ENCODE assay signal across 22 cellular contexts in genomic region chr14:93035585-93035916, GRCh38.
A peak's percentile ranks its signal among the peaks of the same experiment; 100 is the strongest.
DNase-seq lines count a peak whose midpoint lies in the region; ATAC-seq, FAIRE-seq and TF ChIP-seq lines count a peak whose summit lies in the region.
"Had no signal": no experiment of that assay in that cellular context is flagged by ENCODE, and none has a peak within 500 bp of the region (broad histone marks: within the 10 kb centered on the region; RNA-seq: fewer than 3 reads in every experiment).

No MANE protein-coding gene starts in this region.

- intact Hi-C loops in OCI-LY7 (cut with micrococcal nuclease; ENCODE audit: unreplicated experiment): no loop called here

- H3K36me3 ChIP-seq in astrocyte (ENCODE audit: insufficient read depth, low read length) (no peaks in the 10 kb centered on the region), hepatocyte (replicated peaks; ENCODE audit: insufficient read depth, low read depth) (no peaks in the 10 kb centered on the region), subcutaneous abdominal adipose tissue (ENCODE audit: control insufficient read depth in 5 of 5, insufficient read depth in 5 of 5, low read length in 5 of 5) (peaks cover 0 to 4% (median 0%) of the 10 kb centered on the region in 5 donors), OCI-LY7 (ENCODE audit: insufficient read depth, low read length) (no peaks in the 10 kb centered on the region)
- H3K36me3 ChIP-seq: neutrophil, WERI-Rb-1 had no signal

- H3K27me3 Mint-ChIP-seq in IgD-negative memory B cell (no peaks in the 10 kb centered on the region), astrocyte (ENCODE audit: low read depth, unreplicated experiment) (peaks cover 50% of the 10 kb centered on the region)
- H3K27me3 Mint-ChIP-seq: activated CD4-positive, alpha-beta memory T cell treated with anti-CD3 and anti-CD28 coated beads for 36 hours; stimulated activated naive B cell treated with anti-CD40 and anti-IgM and Interleukin-4, amounts not matched to agents 10 μg/mL and 1 μg/mL and 100 μg/mL, for 72 hours; type B pancreatic cell had no signal

- H3K27me3 ChIP-seq in astrocyte (ENCODE audit: insufficient read depth, low read length) (no peaks in the 10 kb centered on the region), hepatocyte (no peaks in the 10 kb centered on the region), subcutaneous abdominal adipose tissue (ENCODE audit: control insufficient read depth in 5 of 5, insufficient read depth in 4 of 5, low read length in 5 of 5) (no peaks in the 10 kb centered on the region)
- H3K27me3 ChIP-seq: neutrophil had no signal

- 81% methylated on average over 5 of the region's 5 CpGs for WGBS in hepatocyte (ENCODE audit: low lambda C conversion rate, missing lambda C conversion rate)

- no peak for TF ChIP-seq CTCF in astrocyte (IDR thresholded peaks at IDR 0.05; ENCODE audit: insufficient read depth, low read depth, low read length)
- no peak for TF ChIP-seq CTCF in hepatocyte (IDR thresholded peaks at IDR 0.05; ENCODE audit: poor library complexity)
- TF ChIP-seq CTCF in OCI-LY7 (conservative IDR thresholded peaks at IDR 0.05; ENCODE audit: low read length): no peak

- H3K27ac Mint-ChIP-seq in IgD-negative memory B cell (peak overlapping the region; percentile 85 to 86 (median 86)), astrocyte (ENCODE audit: unreplicated experiment) (no peak overlapping the region)
- H3K27ac Mint-ChIP-seq: activated CD4-positive, alpha-beta memory T cell treated with anti-CD3 and anti-CD28 coated beads for 36 hours; stimulated activated naive B cell treated with anti-CD40 and anti-IgM and Interleukin-4, amounts not matched to agents 10 μg/mL and 1 μg/mL and 100 μg/mL, for 72 hours had no signal

- H3K79me2 ChIP-seq in astrocyte (ENCODE audit: insufficient read depth, low read length): no peaks in the 10 kb centered on the region
- peaks cover 63% of the 10 kb centered on the region for H3K79me2 ChIP-seq in hepatocyte
- H3K79me2 ChIP-seq in OCI-LY7 (ENCODE audit: insufficient read depth, low read depth, low read length): no peaks in the 10 kb centered on the region

- H3K36me3 Mint-ChIP-seq in IgD-negative memory B cell (peaks cover 3% of the 10 kb centered on the region), astrocyte (ENCODE audit: low read depth, unreplicated experiment) (no peaks in the 10 kb centered on the region)
- H3K36me3 Mint-ChIP-seq: activated CD4-positive, alpha-beta memory T cell treated with anti-CD3 and anti-CD28 coated beads for 36 hours; type B pancreatic cell had no signal

- no peaks in the 10 kb centered on the region for H3K9me3 ChIP-seq in astrocyte (ENCODE audit: insufficient read depth, low read depth, low read length)
- H3K9me3 ChIP-seq in hepatocyte (ENCODE audit: low read depth): no peaks in the 10 kb centered on the region
- H3K9me3 ChIP-seq in subcutaneous abdominal adipose tissue (ENCODE audit: control insufficient read depth in 5 of 5, low read length in 5 of 5): no peaks in the 10 kb centered on the region
- H3K9me3 ChIP-seq in OCI-LY7 (ENCODE audit: low read length): no peaks in the 10 kb centered on the region
- H3K9me3 ChIP-seq: neutrophil had no signal

- H3K4me3 Mint-ChIP-seq in IgD-negative memory B cell (peak overlapping the region in 2 of 4 donors; percentile 26 to 68), astrocyte (ENCODE audit: unreplicated experiment) (no peak overlapping the region)
- H3K4me3 Mint-ChIP-seq: activated CD4-positive, alpha-beta memory T cell treated with anti-CD3 and anti-CD28 coated beads for 36 hours; stimulated activated naive B cell treated with anti-CD40 and anti-IgM and Interleukin-4, amounts not matched to agents 10 μg/mL and 1 μg/mL and 100 μg/mL, for 72 hours; type B pancreatic cell had no signal

- H3K9me3 Mint-ChIP-seq in IgD-negative memory B cell: no peaks in the 10 kb centered on the region
- peaks cover 6% of the 10 kb centered on the region for H3K9me3 Mint-ChIP-seq in astrocyte (ENCODE audit: unreplicated experiment)
- H3K9me3 Mint-ChIP-seq: activated CD4-positive, alpha-beta memory T cell treated with anti-CD3 and anti-CD28 coated beads for 36 hours; stimulated activated naive B cell treated with anti-CD40 and anti-IgM and Interleukin-4, amounts not matched to agents 10 μg/mL and 1 μg/mL and 100 μg/mL, for 72 hours; type B pancreatic cell had no signal

- H3K4me1 Mint-ChIP-seq in IgD-negative memory B cell: peaks cover 45 to 52% (median 49%) of the 10 kb centered on the region in 3 donors
- peaks cover 24% of the 10 kb centered on the region for H3K4me1 Mint-ChIP-seq in astrocyte (ENCODE audit: low read depth, unreplicated experiment)

- no peak overlapping the region for H3K27ac ChIP-seq in astrocyte (ENCODE audit: low read depth, low read length)
- peak overlapping the region; percentile 89 for H3K27ac ChIP-seq in hepatocyte
- peak overlapping the region; percentile 5 for H3K27ac ChIP-seq in subcutaneous abdominal adipose tissue (ENCODE audit: low read depth, low read length)
- no peak overlapping the region for H3K27ac ChIP-seq in OCI-LY7 (ENCODE audit: low read depth, low read length, poor library complexity, severe bottlenecking)
- H3K27ac ChIP-seq: GM23248, KMS-11, neutrophil, WERI-Rb-1 had no signal

- H3K4me2 ChIP-seq in astrocyte (ENCODE audit: low read length) (peak overlapping the region; percentile 47), hepatocyte (no peak overlapping the region), OCI-LY7 (ENCODE audit: low read length) (no peak overlapping the region)
- H3K4me2 ChIP-seq: KMS-11 had no signal

- ATAC-seq in left lobe of liver: no peak
- ATAC-seq: stimulated activated naive B cell treated with anti-CD40 and anti-IgM and Interleukin-4, amounts not matched to agents 10 μg/mL and 1 μg/mL and 100 μg/mL, for 72 hours had no signal

- BruUV-seq in OCI-LY7 (replicated peaks; lab: Mats Ljungman, UMichigan): no TSS peak

- no peak overlapping the region for H2AFZ ChIP-seq in astrocyte (ENCODE audit: low read depth, low read length)
- H2AFZ ChIP-seq in hepatocyte: no peak overlapping the region
- no peak overlapping the region for H2AFZ ChIP-seq in OCI-LY7 (ENCODE audit: low read length)
- H2AFZ ChIP-seq: GM23248 had no signal

- CTCF ChIA-PET in OCI-LY7 (lab: Charles Lee; ENCODE audit: unreplicated experiment): no interaction called here

- no peak overlapping the region for H3K9ac ChIP-seq in astrocyte (ENCODE audit: low read length)
- no peak overlapping the region for H3K9ac ChIP-seq in subcutaneous abdominal adipose tissue (ENCODE audit: low read length in 5 of 5)
- H3K9ac ChIP-seq: GM23248, KMS-11 had no signal

- no peak overlapping the region for H3K4me3 ChIP-seq in astrocyte (ENCODE audit: insufficient read depth, low read depth, low read length)
- H3K4me3 ChIP-seq in hepatocyte: no peak overlapping the region
- H3K4me3 ChIP-seq in subcutaneous abdominal adipose tissue (ENCODE audit: low read depth in 1 of 5, low read length in 5 of 5): no peak overlapping the region
- no peak overlapping the region for H3K4me3 ChIP-seq in OCI-LY7 (ENCODE audit: low read depth, low read length, poor library complexity, severe bottlenecking)
- H3K4me3 ChIP-seq: GM23248 had no signal

- no peaks in the 10 kb centered on the region for H3K9me2 ChIP-seq in hepatocyte (replicated peaks; ENCODE audit: insufficient read depth)
- H3K9me2 ChIP-seq in OCI-LY7 (ENCODE audit: insufficient read depth, low read length): no peaks in the 10 kb centered on the region

- POLR2A ChIA-PET in OCI-LY7 (lab: Charles Lee): no interaction called here

- DNase-seq in astrocyte (ENCODE audit: low read depth) (no peak), hepatocyte (ENCODE audit: low spot score) (no peak), OCI-LY7 (ENCODE audit: low spot score) (no peak), left lobe of liver (ENCODE audit: low spot score) (no peak), NOMO-1 treated with dmso at 0.1 percent for 144 hours (lab: John Stamatoyannopoulos, UW; ENCODE audit: unreplicated experiment) (no peak)
- DNase-seq: activated CD4-positive, alpha-beta memory T cell treated with anti-CD3 and anti-CD28 coated beads for 36 hours; activated naive CD4-positive, alpha-beta T cell; activated T-cell treated with anti-CD3 and anti-CD28 coated beads for 4 hours; kidney glomerular epithelial cell; NCI-H2029 treated with DMSO at 0.1 percent for 48 hours; NCI-H446 treated with DMSO at 0.1 percent for 48 hours; NK-92 treated with Interleukin-12 subunit alpha and Interleukin-12 subunit beta, amount 100 ng/mL, for 24 hours; stimulated activated naive B cell treated with anti-CD40 and anti-IgM and Interleukin-4, amounts not matched to agents 10 μg/mL and 1 μg/mL and 100 μg/mL, for 72 hours; WERI-Rb-1 had no signal

- no peak for FAIRE-seq in astrocyte (lab: Jason Lieb, UNC)
- FAIRE-seq: colon, endothelial cell of umbilical vein had no signal

- H3K4me1 ChIP-seq in astrocyte (ENCODE audit: insufficient read depth, low read length): peaks cover 18% of the 10 kb centered on the region
- H3K4me1 ChIP-seq in hepatocyte (ENCODE audit: insufficient read depth): peaks cover 54% of the 10 kb centered on the region
- peaks cover 14 to 67% (median 49%) of the 10 kb centered on the region in 5 donors for H3K4me1 ChIP-seq in subcutaneous abdominal adipose tissue (ENCODE audit: control insufficient read depth in 5 of 5, insufficient read depth in 5 of 5, low read length in 5 of 5)
- peaks cover 18% of the 10 kb centered on the region for H3K4me1 ChIP-seq in OCI-LY7 (ENCODE audit: insufficient read depth, low read length, poor library complexity, severe bottlenecking)

- H4K20me1 ChIP-seq in astrocyte (ENCODE audit: insufficient read depth, low read length) (peaks cover 63% of the 10 kb centered on the region), hepatocyte (ENCODE audit: insufficient read depth, poor library complexity, severe bottlenecking) (no peaks in the 10 kb centered on the region), OCI-LY7 (ENCODE audit: insufficient read depth, low read length) (no peaks in the 10 kb centered on the region)

Comparison
In these comparisons a context has a peak if more than half of its experiments do, and no peak if none do; other contexts are left out.
1. H3K27ac ChIP-seq: peak in hepatocyte (single experiment) and subcutaneous abdominal adipose tissue (single experiment); none in astrocyte (single experiment) and OCI-LY7 (single experiment).